Comparison of ENCODE assay signal across 31 cellular contexts in the genomic region with DNA sequence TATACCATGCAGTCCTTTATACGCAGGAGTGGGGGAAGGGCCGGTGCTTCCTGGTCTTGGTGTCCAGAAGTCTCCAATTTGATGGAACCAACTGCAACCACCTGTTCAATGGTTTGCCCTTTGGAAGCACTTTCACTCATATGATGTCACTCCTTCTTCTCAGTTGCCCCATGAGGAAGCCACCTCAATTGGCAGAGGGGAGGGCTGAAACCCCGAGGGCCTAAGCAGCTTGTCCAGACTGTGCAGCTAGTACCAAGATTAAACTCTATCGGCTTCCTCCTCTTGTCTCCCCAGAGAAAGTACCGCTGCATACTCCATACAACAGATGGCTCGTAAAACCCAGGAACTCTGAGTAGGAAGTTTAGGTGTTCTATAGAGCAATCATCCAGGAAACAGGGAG.
"Had no signal": no experiment of that assay in that cellular context is flagged by ENCODE, and none has a peak within 500 bp of the region (broad histone marks: within the 10 kb centered on the region; RNA-seq: fewer than 3 reads in every experiment).

No MANE protein-coding gene starts in this region.

- H3K36me3 Mint-ChIP-seq: brain, WTC11 had no signal

- ATAC-seq: activated CD4-positive, alpha-beta T cell treated with anti-CD3 and anti-CD28 coated beads for 36 hours; activated CD4-positive, CD25-positive, alpha-beta regulatory T cell treated with anti-CD3 and anti-CD28 coated beads, Interleukin-2, amount 50 U/mL, for 24 hours; activated CD8-positive, alpha-beta T cell treated with anti-CD3 and anti-CD28 coated beads, Interleukin-2, amount 10 ng/mL, durations not matched to agents 7 days and 5 days; activated naive CD4-positive, alpha-beta T cell treated with anti-CD3 and anti-CD28 coated beads, Interleukin-2, amount 50 U/mL, for 72 hours; activated naive CD8-positive, alpha-beta T cell treated with anti-CD3 and anti-CD28 coated beads, Interleukin-2, amount 50 U/mL, for 24 hours; activated T-cell treated with anti-CD3 and anti-CD28 coated beads, Interleukin-2, amount 50 U/mL, for 4 hours; Panc1; WTC11 had no signal

- H3K4me1 Mint-ChIP-seq: activated CD4-positive, alpha-beta T cell treated with anti-CD3 and anti-CD28 coated beads for 36 hours; activated CD4-positive, alpha-beta T cell treated with anti-CD3 and anti-CD28 coated beads, Interleukin-2, amount 10 ng/mL, durations not matched to agents 7 days and 5 days; activated naive CD8-positive, alpha-beta T cell treated with anti-CD3 and anti-CD28 coated beads, Interleukin-2, amount 50 U/mL, for 24 hours had no signal

- DNase-seq: activated CD4-positive, alpha-beta T cell treated with anti-CD3 and anti-CD28 coated beads for 36 hours; activated CD4-positive, alpha-beta T cell treated with anti-CD3 and anti-CD28 coated beads, Interleukin-2, amount 10 ng/mL, durations not matched to agents 7 days and 5 days; activated CD4-positive, alpha-beta T cell treated with anti-CD3 and anti-CD28 coated beads, Interleukin-2, amount 50 U/mL, for 48 hours; activated CD8-positive, alpha-beta T cell treated with anti-CD3 and anti-CD28 coated beads, Interleukin-2, amount 10 ng/mL, durations not matched to agents 7 days and 5 days; activated gamma-delta T cell treated with Interleukin-2 at 50 U/mL for 16 hours; activated naive CD4-positive, alpha-beta T cell treated with anti-CD3 and anti-CD28 coated beads for 36 hours; activated naive CD8-positive, alpha-beta T cell treated with anti-CD3 and anti-CD28 coated beads, Interleukin-2, amount 50 U/mL, for 24 hours; activated T-cell treated with anti-CD3 and anti-CD28 coated beads, Interleukin-2, amount 50 U/mL, for 4 hours; anterior cingulate cortex; central memory CD4-positive, alpha-beta T cell; Karpas-422; KBM-7; NCI-H1105; NCI-H1417 treated with DMSO at 0.1 percent for 48 hours; NCI-H187; NCI-H2029 treated with DMSO at 0.1 percent for 48 hours; NCI-H2107; NCI-H226; NCI-H446 treated with DMSO at 0.1 percent for 48 hours; NCI-H526; NCI-H748 treated with DMSO at 0.1 percent for 48 hours; SHP77 treated with DMSO at 0.1 percent for 48 hours; SK-N-SH had no signal

- H3K27ac Mint-ChIP-seq: activated CD4-positive, alpha-beta T cell treated with anti-CD3 and anti-CD28 coated beads for 36 hours; activated CD4-positive, alpha-beta T cell treated with anti-CD3 and anti-CD28 coated beads, Interleukin-2, amount 10 ng/mL, durations not matched to agents 7 days and 5 days; activated CD8-positive, alpha-beta T cell treated with anti-CD3 and anti-CD28 coated beads, Interleukin-2, amount 10 ng/mL, durations not matched to agents 7 days and 5 days; activated naive CD4-positive, alpha-beta T cell treated with anti-CD3 and anti-CD28 coated beads for 36 hours; activated naive CD4-positive, alpha-beta T cell treated with anti-CD3 and anti-CD28 coated beads, Interleukin-2, amount 50 U/mL, for 72 hours; activated naive CD8-positive, alpha-beta T cell treated with anti-CD3 and anti-CD28 coated beads, Interleukin-2, amount 50 U/mL, for 24 hours; activated T-helper 1 cell treated with anti-CD3 and anti-CD28 coated beads, Interleukin-12 subunit alpha, Interleukin-12 subunit beta, Interleukin-2, Interleukin-4 antibody, amounts not matched to agents 30 ng/mL and 10 ng/mL and 1 ng/mL, durations not matched to agents 14 hours and 24 hours and 36 hours; brain; T-helper 1 cell treated with Interleukin-12 subunit alpha and Interleukin-12 subunit beta and Interleukin-4 antibody, amounts not matched to agents 30 μg/mL and 1 μg/mL, for 36 hours; T-helper 2 cell treated with Interferon-gamma antibody and Interleukin-4, amounts not matched to agents 5 μg/mL and 100 μg/mL, for 36 hours; WTC11 had no signal

- H3K4me3 Mint-ChIP-seq: activated CD4-positive, alpha-beta T cell treated with anti-CD3 and anti-CD28 coated beads for 36 hours; activated CD4-positive, alpha-beta T cell treated with anti-CD3 and anti-CD28 coated beads, Interleukin-2, amount 10 ng/mL, durations not matched to agents 7 days and 5 days; activated CD8-positive, alpha-beta T cell treated with anti-CD3 and anti-CD28 coated beads, Interleukin-2, amount 10 ng/mL, durations not matched to agents 7 days and 5 days; activated naive CD4-positive, alpha-beta T cell treated with anti-CD3 and anti-CD28 coated beads for 36 hours; activated naive CD8-positive, alpha-beta T cell treated with anti-CD3 and anti-CD28 coated beads, Interleukin-2, amount 50 U/mL, for 24 hours; activated T-cell treated with anti-CD3 and anti-CD28 coated beads, Interleukin-2, amount 50 U/mL, for 4 hours; activated T-helper 1 cell treated with anti-CD3 and anti-CD28 coated beads, Interleukin-12 subunit alpha, Interleukin-12 subunit beta, Interleukin-2, Interleukin-4 antibody, amounts not matched to agents 30 ng/mL and 10 ng/mL and 1 ng/mL, durations not matched to agents 14 hours and 24 hours and 36 hours; brain; T-helper 1 cell treated with Interleukin-12 subunit alpha and Interleukin-12 subunit beta and Interleukin-4 antibody, amounts not matched to agents 30 μg/mL and 1 μg/mL, for 36 hours; T-helper 2 cell treated with Interferon-gamma antibody and Interleukin-4, amounts not matched to agents 5 μg/mL and 100 μg/mL, for 36 hours; WTC11 had no signal

- H3K27me3 Mint-ChIP-seq: activated CD4-positive, alpha-beta T cell treated with anti-CD3 and anti-CD28 coated beads for 36 hours; activated CD4-positive, alpha-beta T cell treated with anti-CD3 and anti-CD28 coated beads, Interleukin-2, amount 10 ng/mL, durations not matched to agents 7 days and 5 days; activated naive CD8-positive, alpha-beta T cell treated with anti-CD3 and anti-CD28 coated beads, Interleukin-2, amount 50 U/mL, for 24 hours had no signal
